ENCODE assay signal across 16 cellular contexts in genomic region chr16:3863587-3863986, GRCh38. TPM values are rescaled to one million over a fixed set of nuclear protein-coding genes. Genes with fewer than 3 reads are reported as not detected.
DNase-seq lines count a peak whose midpoint lies in the region; ATAC-seq and TF ChIP-seq lines count a peak whose summit lies in the region.
"Had no signal": no experiment of that assay in that cellular context is flagged by ENCODE, and none has a peak within 500 bp of the region (broad histone marks: within the 10 kb centered on the region; RNA-seq: fewer than 3 reads in every experiment).

No MANE protein-coding gene starts in this region.

- no peak overlapping the region for H3K4me3 Mint-ChIP-seq in dendritic cell treated with granulocyte-macrophage colony-stimulating factor and Interleukin-4, amounts not matched to agents 40 ng/mL and 50 ng/mL, for 4 days
- H3K4me3 Mint-ChIP-seq in naive B cell: peak overlapping the region in 6 of 8 donors; percentile 9 to 71 (median 63)
- no peak overlapping the region for H3K4me3 Mint-ChIP-seq in natural killer cell
- H3K4me3 Mint-ChIP-seq: H9 had no signal

- no peak overlapping the region for H3K4me2 ChIP-seq in PC-9

- H2AFZ ChIP-seq in PC-9: no peak overlapping the region

- peak in 1 of 2 donors; percentile 22 for ATAC-seq in naive B cell (ENCODE audit: low read depth in 2 of 2)
- peak; percentile 46 for ATAC-seq in upper lobe of right lung
- ATAC-seq in natural killer cell: no peak
- ATAC-seq: body of pancreas had no signal

- H3K9me3 Mint-ChIP-seq in dendritic cell treated with granulocyte-macrophage colony-stimulating factor and Interleukin-4, amounts not matched to agents 40 ng/mL and 50 ng/mL, for 4 days: no peaks in the 10 kb centered on the region
- no peaks in the 10 kb centered on the region for H3K9me3 Mint-ChIP-seq in naive B cell
- no peaks in the 10 kb centered on the region for H3K9me3 Mint-ChIP-seq in natural killer cell
- H3K9me3 Mint-ChIP-seq: H9 had no signal

- H3K27me3 Mint-ChIP-seq in dendritic cell treated with granulocyte-macrophage colony-stimulating factor and Interleukin-4, amounts not matched to agents 40 ng/mL and 50 ng/mL, for 4 days: no peaks in the 10 kb centered on the region
- H3K27me3 Mint-ChIP-seq in naive B cell (no peaks in the 10 kb centered on the region), natural killer cell (ENCODE audit: low read depth in 2 of 2) (no peaks in the 10 kb centered on the region)

- H3K4me1 ChIP-seq in upper lobe of right lung (peaks cover 66% of the 10 kb centered on the region), ascending aorta (peaks cover 6 to 55% of the 10 kb centered on the region in 2 donors), PC-9 (replicated peaks; ENCODE audit: insufficient read depth) (no peaks in the 10 kb centered on the region)

- TF ChIP-seq CTCF in GM12875 (IDR thresholded peaks at IDR 0.05; ENCODE audit: borderline replicate concordance, insufficient read depth, low read depth, low read length) (0 out of 2 replicates have a peak, but pooled peaks have one; percentile 4), upper lobe of right lung (IDR thresholded peaks at IDR 0.05) (no peak), natural killer cell (IDR thresholded peaks at IDR 0.05) (no peak), ascending aorta (IDR thresholded peaks at IDR 0.05) (no peak), PC-9 (conservative IDR thresholded peaks at IDR 0.05) (no peak)

- peak overlapping the region; percentile 58 for H3K27ac Mint-ChIP-seq in dendritic cell treated with granulocyte-macrophage colony-stimulating factor and Interleukin-4, amounts not matched to agents 40 ng/mL and 50 ng/mL, for 4 days
- H3K27ac Mint-ChIP-seq in naive B cell: peak overlapping the region; percentile 21 to 93 (median 67)
- H3K27ac Mint-ChIP-seq in natural killer cell: no peak overlapping the region

- H3K9me3 ChIP-seq in upper lobe of right lung (no peaks in the 10 kb centered on the region), ascending aorta (no peaks in the 10 kb centered on the region), PC-9 (ENCODE audit: insufficient read depth, low read depth) (no peaks in the 10 kb centered on the region)
- H3K9me3 ChIP-seq: body of pancreas, esophagus squamous epithelium had no signal

- H3K79me2 ChIP-seq in PC-9 (ENCODE audit: low read depth): peaks cover 96% of the 10 kb centered on the region

- CTCF ChIA-PET in PC-9 (lab: Charles Lee): no interaction called here

- H3K9me2 ChIP-seq in PC-9 (ENCODE audit: insufficient read depth): no peaks in the 10 kb centered on the region

- intact Hi-C loops in dendritic cell treated with granulocyte-macrophage colony-stimulating factor and Interleukin-4, amounts not matched to agents 40 ng/mL and 50 ng/mL, for 4 days (cut with micrococcal nuclease): no loop called here
- intact Hi-C loops in upper lobe of right lung (cut with DNase I) (no loop called here), natural killer cell (cut with micrococcal nuclease) (loop anchor here (5.0 kb wide), 1 partner anchor 46 kb away; no protein-coding TSS in a partner anchor), ascending aorta (cut with DNase I) (no loop called here), PC-9 (cut with micrococcal nuclease; ENCODE audit: unreplicated experiment) (no loop called here)

- POLR2A ChIA-PET in PC-9 (lab: Charles Lee; ENCODE audit: unreplicated experiment): interaction anchor here (0.6 to 0.7 kb wide), 2 partner anchors 36 to 928 kb away, joined by 3 to 6 read pairs; no protein-coding TSS in a partner anchor

- H3K4me3 ChIP-seq in GM12875 (ENCODE audit: low read depth, low read length): no peak overlapping the region
- H3K4me3 ChIP-seq in upper lobe of right lung: no peak overlapping the region
- no peak overlapping the region for H3K4me3 ChIP-seq in ascending aorta
- H3K4me3 ChIP-seq in PC-9: no peak overlapping the region
- H3K4me3 ChIP-seq: body of pancreas, esophagus squamous epithelium had no signal

- H3K27ac ChIP-seq in upper lobe of right lung: no peak overlapping the region
- no peak overlapping the region for H3K27ac ChIP-seq in ascending aorta
- H3K27ac ChIP-seq in PC-9: no peak overlapping the region
- H3K27ac ChIP-seq: body of pancreas, esophagus squamous epithelium had no signal

- DNase-seq in naive B cell (no peak), upper lobe of right lung (no peak), natural killer cell (no peak), ascending aorta (ENCODE audit: low spot score in 2 of 2) (no peak), PC-9 (no peak)
- DNase-seq: activated effector memory CD4-positive, alpha-beta T cell treated with Interleukin-2 at 50 U/mL for 16 hours; body of pancreas; esophagus squamous epithelium; H9; head of caudate nucleus; kidney; MV-4-11; NCI-H748 treated with DMSO at 0.1 percent for 48 hours; stimulated activated CD4-positive, alpha-beta T cell treated with anti-CD3 and anti-CD28 coated beads, Interleukin-15, amount 100 ng/mL, for 24 hours had no signal

- H3K36me3 Mint-ChIP-seq in dendritic cell treated with granulocyte-macrophage colony-stimulating factor and Interleukin-4, amounts not matched to agents 40 ng/mL and 50 ng/mL, for 4 days (ENCODE audit: low read depth): peaks cover 18% of the 10 kb centered on the region
- no peaks in the 10 kb centered on the region for H3K36me3 Mint-ChIP-seq in naive B cell
- no peaks in the 10 kb centered on the region for H3K36me3 Mint-ChIP-seq in natural killer cell

- H3F3A ChIP-seq in PC-9 (ENCODE audit: insufficient read depth, low read depth): no peaks in the 10 kb centered on the region; the same call in 1 of the 2 replicates

- BruUV-seq in PC-9 (replicated peaks; lab: Mats Ljungman, UMichigan): no TSS peak

- peaks cover 88% of the 10 kb centered on the region for H4K20me1 ChIP-seq in PC-9 (ENCODE audit: insufficient read depth)

- H3K4me1 Mint-ChIP-seq in dendritic cell treated with granulocyte-macrophage colony-stimulating factor and Interleukin-4, amounts not matched to agents 40 ng/mL and 50 ng/mL, for 4 days (ENCODE audit: low read depth): peaks cover 78% of the 10 kb centered on the region
- H3K4me1 Mint-ChIP-seq in naive B cell (peaks cover 59 to 94% (median 84%) of the 10 kb centered on the region in 3 donors), natural killer cell (peaks cover 81 to 82% of the 10 kb centered on the region in 2 donors)

- H3K36me3 ChIP-seq in upper lobe of right lung (no peaks in the 10 kb centered on the region), ascending aorta (no peaks in the 10 kb centered on the region), PC-9 (ENCODE audit: low read depth) (no peaks in the 10 kb centered on the region)
- H3K36me3 ChIP-seq: esophagus squamous epithelium had no signal

- H3K27me3 ChIP-seq in upper lobe of right lung (no peaks in the 10 kb centered on the region), ascending aorta (no peaks in the 10 kb centered on the region), PC-9 (ENCODE audit: insufficient read depth, low read depth) (no peaks in the 10 kb centered on the region)
- H3K27me3 ChIP-seq: body of pancreas, esophagus squamous epithelium had no signal

RNA-seq across cellular contexts. Expression of gene CREBBP, which starts 16.9 kb away (rescaled TPM):
- 10 to 100 TPM in 1 of 6 donors, 1 to 10 TPM in 5; 2.6 to 23.5 (median 7.2) TPM for polyA plus RNA-seq in naive B cell (ENCODE audit: low read depth in 6 of 6)
- total RNA-seq in upper lobe of right lung (72.8 TPM), natural killer cell (100 to 1,000 TPM; 197 to 234 (median 224) TPM), ascending aorta (73.7 TPM), PC-9 (2021) (70.5 and 74.9 TPM in 2 replicates)

Comparison
In these comparisons a context has a peak if more than half of its experiments do, and no peak if none do; other contexts are left out.
1. H3K27ac Mint-ChIP-seq: peak in dendritic cell treated with granulocyte-macrophage colony-stimulating factor and Interleukin-4, amounts not matched to agents 40 ng/mL and 50 ng/mL, for 4 days (single experiment) and naive B cell (6 of 6); none in natural killer cell (0 of 2).
2. H3K4me3 Mint-ChIP-seq: peak in naive B cell (6 of 8); none in dendritic cell treated with granulocyte-macrophage colony-stimulating factor and Interleukin-4, amounts not matched to agents 40 ng/mL and 50 ng/mL, for 4 days (single experiment) and natural killer cell (single experiment).